Comparison of ENCODE assay signal across 8 cellular contexts in the genomic region with DNA sequence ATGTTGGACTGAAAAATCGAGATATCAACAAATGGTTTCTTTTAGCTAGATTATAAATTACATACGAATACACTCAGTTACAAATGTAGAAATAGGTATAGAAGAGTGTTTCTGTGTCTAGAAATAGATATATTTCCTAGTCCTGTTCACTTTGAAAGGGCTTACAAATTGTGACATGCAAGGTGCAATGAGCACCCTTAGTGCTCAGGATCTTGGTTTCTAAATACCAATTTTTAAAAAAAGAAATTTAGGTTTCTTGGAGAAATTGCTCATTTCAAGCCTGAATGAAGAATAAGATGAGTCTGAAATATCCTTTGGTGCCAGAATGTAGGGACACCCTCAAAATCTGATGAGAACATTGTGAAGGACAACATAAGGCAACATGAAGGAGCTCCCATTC.
"Had no signal": no experiment of that assay in that cellular context is flagged by ENCODE, and none has a peak within 500 bp of the region (broad histone marks: within the 10 kb centered on the region; RNA-seq: fewer than 3 reads in every experiment).

No MANE protein-coding gene starts in this region.

- H3K27ac Mint-ChIP-seq: GM23338, H9, HFFc6 had no signal

- H3K4me3 Mint-ChIP-seq: GM23338, H9, HFFc6 had no signal

- H3K36me3 ChIP-seq: HAP-1 had no signal

- H2AFZ ChIP-seq: GM23248, GM23338 had no signal

- ATAC-seq: GM23338 had no signal

- H3K4me1 ChIP-seq: HAP-1 had no signal

- H3K4me3 ChIP-seq: GM23248, GM23338, HAP-1 had no signal

- H3K4me2 ChIP-seq: GM23338 had no signal

- H3K9ac ChIP-seq: GM23248 had no signal

- H3K27ac ChIP-seq: GM23248 had no signal

- H3K9me3 ChIP-seq: HAP-1 had no signal

- FAIRE-seq: H1 had no signal

- DNase-seq: GOT3, H7, H9 had no signal
